Comparison of ENCODE assay signal across 12 cellular contexts in the genomic region with DNA sequence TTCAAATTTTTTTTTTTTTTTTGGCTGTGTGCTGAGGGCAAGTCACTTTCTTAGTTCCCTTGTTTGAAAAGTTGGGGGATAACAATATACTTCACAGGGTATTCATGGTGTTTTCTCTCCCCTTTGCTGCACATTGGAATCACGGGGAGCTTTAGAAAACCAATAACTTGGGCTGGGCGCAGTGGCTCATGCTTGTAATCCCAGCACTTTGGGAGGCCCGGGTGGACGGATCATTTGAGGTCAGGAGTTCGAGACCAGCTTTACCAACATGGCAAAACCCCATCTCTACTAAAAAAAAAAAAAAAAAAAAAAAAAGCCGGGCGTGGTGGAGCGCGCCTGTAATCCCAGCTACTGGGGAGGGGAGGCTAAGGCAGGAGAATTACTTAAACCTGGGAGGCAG. TPM values are rescaled to one million over a fixed set of nuclear protein-coding genes. Genes with fewer than 3 reads are reported as not detected.
DNase-seq lines count a peak whose midpoint lies in the region; ATAC-seq and TF ChIP-seq lines count a peak whose summit lies in the region.
"Had no signal": no experiment of that assay in that cellular context is flagged by ENCODE, and none has a peak within 500 bp of the region (broad histone marks: within the 10 kb centered on the region; RNA-seq: fewer than 3 reads in every experiment).

No MANE protein-coding gene starts in this region.

- no peak overlapping the region for H3K4me3 ChIP-seq in left ventricle myocardium inferior
- no peak overlapping the region for H3K4me3 ChIP-seq in aorta (ENCODE audit: low read length in 2 of 2)
- H3K4me3 ChIP-seq: upper lobe of right lung had no signal

- DNase-seq in left ventricle myocardium inferior = no peak
- no peak for DNase-seq in left cardiac atrium
- no peak for DNase-seq in naive B cell
- DNase-seq in aorta = peak; percentile 9 to 33
- no peak for DNase-seq in pons (ENCODE audit: low spot score)
- no peak for DNase-seq in NCI-H146 (lab: John Stamatoyannopoulos, UW)
- DNase-seq in HEK293T (ENCODE audit: extremely low spot score) = no peak
- DNase-seq: mesenchymal stem cell, NCI-H1930, SHP77, upper lobe of right lung had no signal

- H3K4me1 ChIP-seq in left ventricle myocardium inferior = peaks cover 69% of the 10 kb centered on the region
- H3K4me1 ChIP-seq in aorta (ENCODE audit: control insufficient read depth in 1 of 2, insufficient read depth in 2 of 2, low read length in 2 of 2) = peaks cover 1 to 7% of the 10 kb centered on the region in 2 donors

- POLR2A ChIA-PET in HEK293T (lab: Yijun Ruan, JAX) = no interaction called here

- H3K4me3 Mint-ChIP-seq in activated naive CD8-positive, alpha-beta T cell = no peak overlapping the region
- H3K4me3 Mint-ChIP-seq in naive B cell = no peak overlapping the region

- 95 to 97% methylated on average over 9 of the region's 9 CpGs for WGBS in aorta, 2 donors

- intact Hi-C loops in left ventricle myocardium inferior (cut with micrococcal nuclease) (loop anchor here (10.0 kb wide), 2 partner anchors 145 to 225 kb away; partner anchors contain the start of gene CPNE5), left cardiac atrium (cut with DNase I) (loop anchor here (10.0 kb wide), 2 partner anchors 145 to 405 kb away; no protein-coding TSS in a partner anchor), aorta (cut with DNase I) (no loop called here)

- H3K27me3 Mint-ChIP-seq in activated naive CD8-positive, alpha-beta T cell = no peaks in the 10 kb centered on the region
- H3K27me3 Mint-ChIP-seq in naive B cell = no peaks in the 10 kb centered on the region

- TF ChIP-seq CTCF in left ventricle myocardium inferior (IDR thresholded peaks at IDR 0.05; ENCODE audit: borderline replicate concordance) = no peak

- H3K9me3 ChIP-seq in left ventricle myocardium inferior (replicated peaks) (no peaks in the 10 kb centered on the region), aorta (ENCODE audit: control insufficient read depth, low read length) (peaks cover 1% of the 10 kb centered on the region)
- H3K9me3 ChIP-seq: upper lobe of right lung had no signal

- peak overlapping the region; percentile 60 for H3K27ac ChIP-seq in left ventricle myocardium inferior (replicated peaks)
- H3K27ac ChIP-seq in aorta (ENCODE audit: low read depth in 1 of 2, low read length in 2 of 2) = no peak overlapping the region
- H3K27ac ChIP-seq: upper lobe of right lung had no signal

- no peaks in the 10 kb centered on the region for H3K9me3 Mint-ChIP-seq in activated naive CD8-positive, alpha-beta T cell (ENCODE audit: low read depth)
- no peaks in the 10 kb centered on the region for H3K9me3 Mint-ChIP-seq in naive B cell

- peaks cover 56% of the 10 kb centered on the region for H3K4me1 Mint-ChIP-seq in activated naive CD8-positive, alpha-beta T cell (ENCODE audit: low read depth)
- peaks cover 19 to 55% (median 37%) of the 10 kb centered on the region in 3 donors for H3K4me1 Mint-ChIP-seq in naive B cell

- CTCF ChIA-PET in HEK293T (lab: Yijun Ruan, JAX) = interaction anchor here (0.7 kb wide), 1 partner anchor 80 kb away, joined by 6 read pairs; no protein-coding TSS in a partner anchor

- H3K36me3 ChIP-seq in left ventricle myocardium inferior (peaks cover 78% of the 10 kb centered on the region), aorta (ENCODE audit: control insufficient read depth in 1 of 2, insufficient read depth in 2 of 2, low read length in 1 of 2) (peaks cover 5 to 6% of the 10 kb centered on the region in 2 donors)

- peak overlapping the region; percentile 80 for H3K27ac Mint-ChIP-seq in activated naive CD8-positive, alpha-beta T cell
- peak overlapping the region in 5 of 6 donors; percentile 1 to 93 (median 82) for H3K27ac Mint-ChIP-seq in naive B cell

- ATAC-seq in left cardiac atrium = no peak
- no peak for ATAC-seq in naive B cell (ENCODE audit: low read depth in 2 of 2)
- no peak for ATAC-seq in aorta (ENCODE audit: low FRiP score)

- H3K36me3 Mint-ChIP-seq in activated naive CD8-positive, alpha-beta T cell = peaks cover 20% of the 10 kb centered on the region
- H3K36me3 Mint-ChIP-seq in naive B cell = peaks cover 20 to 23% of the 10 kb centered on the region in 2 donors

- H3K27me3 ChIP-seq in left ventricle myocardium inferior (ENCODE audit: low read depth) (no peaks in the 10 kb centered on the region), aorta (ENCODE audit: control insufficient read depth in 1 of 2, insufficient read depth in 2 of 2, low read length in 1 of 2) (no peaks in the 10 kb centered on the region)
- H3K27me3 ChIP-seq: upper lobe of right lung had no signal

TF ChIP-seq in HEK293T, 16 proteins besides CTCF, POLR2A, EP300 and RAD21:
- no peak for TF ChIP-seq LEF1 (IDR thresholded peaks at IDR 0.05; ENCODE audit: borderline replicate concordance)
- TF ChIP-seq ELF4 (IDR thresholded peaks at IDR 0.05) = no peak
- TF ChIP-seq BHLHE40 (IDR thresholded peaks at IDR 0.05; ENCODE audit: borderline replicate concordance) = no peak
- TF ChIP-seq HDGF (IDR thresholded peaks at IDR 0.05; ENCODE audit: borderline replicate concordance) = no peak
- TF ChIP-seq SUZ12 (IDR thresholded peaks at IDR 0.05) = no peak
- no peak for TF ChIP-seq ZNF384 (IDR thresholded peaks at IDR 0.05)
- TF ChIP-seq ARNT (IDR thresholded peaks at IDR 0.05) = no peak
- TF ChIP-seq CTBP1 (IDR thresholded peaks at IDR 0.05; ENCODE audit: borderline replicate concordance) = no peak
- no peak for TF ChIP-seq SP1 (IDR thresholded peaks at IDR 0.05)
- TF ChIP-seq FOXK2 (IDR thresholded peaks at IDR 0.05) = no peak
- no peak for TF ChIP-seq PKNOX1 (IDR thresholded peaks at IDR 0.05)

RNA-seq across cellular contexts. Expression of gene SRSF3, which starts 15.9 kb away (rescaled TPM):
- total RNA-seq in left ventricle myocardium inferior (119 TPM), left cardiac atrium (100 to 1,000 TPM; 128 to 201 TPM), aorta (100 to 1,000 TPM; 190 to 197 TPM)
- polyA plus RNA-seq in naive B cell (ENCODE audit: low read depth in 6 of 6) (100 to 1,000 TPM; 246 to 396 (median 285) TPM), aorta (100 to 1,000 TPM; 160 to 193 TPM)

Comparison
In these comparisons a context has a peak if more than half of its experiments do, and no peak if none do; other contexts are left out.
1. DNase-seq: peak in aorta (2 of 2); none in left ventricle myocardium inferior (single experiment), left cardiac atrium (single experiment), naive B cell (single experiment), pons (single experiment), NCI-H146 (single experiment) and HEK293T (single experiment).
2. intact Hi-C loops: an anchor here in left ventricle myocardium inferior (10.0 kb wide) and left cardiac atrium (10.0 kb wide); none called in aorta.